Comparison of ENCODE assay signal across 8 cellular contexts in the genomic region with DNA sequence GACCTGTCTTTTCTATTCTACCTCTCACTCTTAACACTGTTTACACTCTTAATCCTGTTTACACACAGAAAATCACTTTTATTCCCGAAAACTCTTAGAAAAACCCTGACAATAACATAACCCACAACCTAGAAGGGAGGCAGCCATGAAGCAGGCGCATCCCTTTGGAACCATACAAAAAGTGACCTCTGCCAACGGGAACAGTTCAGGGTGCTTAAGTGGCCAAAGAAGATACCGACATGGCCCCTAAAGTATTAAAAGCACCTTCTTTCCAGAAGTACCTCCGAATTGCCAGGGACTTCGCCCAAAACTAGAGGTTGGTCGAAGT. TPM values are rescaled to one million over a fixed set of nuclear protein-coding genes. Genes with fewer than 3 reads are reported as not detected.
DNase-seq lines count a peak whose midpoint lies in the region; ATAC-seq and TF ChIP-seq lines count a peak whose summit lies in the region.

No MANE protein-coding gene starts in this region.

- no peak for DNase-seq in CD8-positive, alpha-beta T cell
- no peak for DNase-seq in central memory CD8-positive, alpha-beta T cell (ENCODE audit: low spot score in 2 of 2)
- DNase-seq in mucosa of descending colon (no peak), NCI-H2227 (lab: John Stamatoyannopoulos, UW; ENCODE audit: unreplicated experiment) (no peak), DMS79 treated with DMSO at 0.1 percent for 48 hours (lab: John Stamatoyannopoulos, UW) (no peak)
- no peak for DNase-seq in effector CD8-positive, alpha-beta T cell (lab: John Stamatoyannopoulos, UW)

- intact Hi-C loops in CD8-positive, alpha-beta T cell (cut with DNase I, micrococcal nuclease): loop anchor here in 1 of 2 experiments (5.0 kb wide), 1 partner anchor 1985 kb away; the partner anchor contains the start of gene CD2AP
- intact Hi-C loops in mucosa of descending colon (cut with DNase I, micrococcal nuclease): no loop called here

- H3K9me3 ChIP-seq in CD8-positive, alpha-beta T cell (ENCODE audit: low read length): no peaks in the 10 kb centered on the region
- H3K9me3 ChIP-seq in KOPT-K1 (ENCODE audit: insufficient read depth, low read length, poor library complexity, severe bottlenecking): no peaks in the 10 kb centered on the region
- H3K9me3 ChIP-seq in mucosa of descending colon: no peaks in the 10 kb centered on the region

- ATAC-seq in CD8-positive, alpha-beta T cell: no peak
- ATAC-seq in GM21515 (IDR thresholded peaks at IDR 0.05; ENCODE audit: unreplicated experiment) (peak; percentile 4), mucosa of descending colon (peak; percentile 41)
- ATAC-seq in central memory CD8-positive, alpha-beta T cell (replicated peaks; ENCODE audit: extremely low read depth, poor library complexity, severe bottlenecking): no peak

- H3K4me3 Mint-ChIP-seq in CD8-positive, alpha-beta T cell: peak overlapping the region; percentile 92
- H3K4me3 Mint-ChIP-seq in central memory CD8-positive, alpha-beta T cell: peak overlapping the region; percentile 90

- H3K27me3 Mint-ChIP-seq in CD8-positive, alpha-beta T cell (ENCODE audit: low read depth): no peaks in the 10 kb centered on the region
- no peaks in the 10 kb centered on the region for H3K27me3 Mint-ChIP-seq in central memory CD8-positive, alpha-beta T cell

- POLR2A ChIA-PET in CD8-positive, alpha-beta T cell (lab: Charles Lee): no interaction called here

- H3K4me3 ChIP-seq in CD8-positive, alpha-beta T cell (ENCODE audit: low read depth, low read length): peak overlapping the region; percentile 77
- peak overlapping the region; percentile 55 for H3K4me3 ChIP-seq in mucosa of descending colon

- peaks cover 4% of the 10 kb centered on the region for H3K36me3 ChIP-seq in CD8-positive, alpha-beta T cell (ENCODE audit: insufficient read depth, low read length)
- H3K36me3 ChIP-seq in KOPT-K1 (ENCODE audit: insufficient read depth, low read length) (no peaks in the 10 kb centered on the region), mucosa of descending colon (ENCODE audit: low read depth) (no peaks in the 10 kb centered on the region)

- peaks cover 26% of the 10 kb centered on the region for H3K4me1 ChIP-seq in CD8-positive, alpha-beta T cell (ENCODE audit: insufficient read depth, low read length)
- peaks cover 19% of the 10 kb centered on the region for H3K4me1 ChIP-seq in mucosa of descending colon (ENCODE audit: low read depth)

- no peaks in the 10 kb centered on the region for H3K27me3 ChIP-seq in CD8-positive, alpha-beta T cell (ENCODE audit: insufficient read depth, low read length)

- peaks cover 56% of the 10 kb centered on the region for H3K4me1 Mint-ChIP-seq in CD8-positive, alpha-beta T cell (ENCODE audit: low read depth)
- H3K4me1 Mint-ChIP-seq in central memory CD8-positive, alpha-beta T cell: peaks cover 45% of the 10 kb centered on the region

- peak overlapping the region; percentile 99 for H3K27ac Mint-ChIP-seq in CD8-positive, alpha-beta T cell
- peak overlapping the region; percentile 95 for H3K27ac Mint-ChIP-seq in central memory CD8-positive, alpha-beta T cell (ENCODE audit: low read depth)

- H3K27ac ChIP-seq in CD8-positive, alpha-beta T cell (ENCODE audit: low read depth, low read length): peak overlapping the region; percentile 84
- H3K27ac ChIP-seq in KOPT-K1 (ENCODE audit: low read depth, low read length, poor library complexity, severe bottlenecking): peak overlapping the region; percentile 77

- peaks cover 30% of the 10 kb centered on the region for H3K36me3 Mint-ChIP-seq in CD8-positive, alpha-beta T cell
- H3K36me3 Mint-ChIP-seq in central memory CD8-positive, alpha-beta T cell (ENCODE audit: insufficient read depth): peaks cover 16% of the 10 kb centered on the region

- H3K9me3 Mint-ChIP-seq in CD8-positive, alpha-beta T cell: no peaks in the 10 kb centered on the region
- no peaks in the 10 kb centered on the region for H3K9me3 Mint-ChIP-seq in central memory CD8-positive, alpha-beta T cell

- CTCF ChIA-PET in CD8-positive, alpha-beta T cell (lab: Charles Lee): no interaction called here

- no peak for TF ChIP-seq CTCF in CD8-positive, alpha-beta T cell (IDR thresholded peaks at IDR 0.05)
- no peak for TF ChIP-seq CTCF in mucosa of descending colon (IDR thresholded peaks at IDR 0.05)

RNA-seq across cellular contexts. Expression of gene MMUT, which starts 0.5 kb away (rescaled TPM):
- total RNA-seq in CD8-positive, alpha-beta T cell: 1 to 10 TPM; 5.8 to 6.2 TPM
- total RNA-seq in mucosa of descending colon: 10 to 100 TPM; 27.9 to 41.5 (median 31.5) TPM

RNA-seq across cellular contexts. Expression of gene CENPQ, which starts 0.6 kb away (rescaled TPM):
- under 1 TPM; 0.35 to 0.58 TPM for total RNA-seq in CD8-positive, alpha-beta T cell
- 1 to 10 TPM; 2.6 to 4.3 (median 3.0) TPM for total RNA-seq in mucosa of descending colon

RNA-seq across cellular contexts. Expression of gene GLYATL3, which starts 37.2 kb away (rescaled TPM):
- total RNA-seq in CD8-positive, alpha-beta T cell: not detected
- not detected for total RNA-seq in mucosa of descending colon

Comparison
In these comparisons a context has a peak if more than half of its experiments do, and no peak if none do; other contexts are left out.
1. ATAC-seq: peak in GM21515 (single experiment) and mucosa of descending colon (single experiment); none in CD8-positive, alpha-beta T cell (single experiment) and central memory CD8-positive, alpha-beta T cell (single experiment).
2. RNA of gene MMUT, which starts 0.5 kb away (total RNA-seq): 27.9 to 41.5 TPM in mucosa of descending colon; 5.8 to 6.2 TPM in CD8-positive, alpha-beta T cell; every median in the first group is over 4 times any median in the second.